ENCODE assay signal across 8 cellular contexts in the genomic region with DNA sequence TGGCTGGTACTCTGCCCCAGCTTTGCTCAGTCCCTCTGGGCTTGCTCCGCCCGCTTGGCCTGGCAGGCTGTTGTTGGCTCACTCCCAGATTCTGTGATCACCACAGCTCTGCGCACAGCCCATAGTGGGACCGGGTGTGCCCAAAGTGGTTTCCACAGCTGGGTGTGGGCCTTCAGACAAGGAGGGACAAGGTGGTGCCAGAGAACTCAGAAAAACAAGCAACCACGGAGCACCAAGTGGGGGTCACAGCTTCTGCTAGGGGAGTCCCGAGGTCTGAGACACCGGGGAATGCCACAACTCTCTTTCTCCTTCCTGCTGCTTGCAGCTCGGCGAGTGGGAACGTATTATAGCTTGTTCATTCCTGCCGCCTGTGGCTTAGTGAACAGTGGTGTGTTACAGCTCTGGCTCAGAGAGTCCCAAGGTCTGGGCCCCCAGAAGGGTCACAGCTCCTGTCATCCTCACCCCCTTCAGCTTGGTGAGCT. TPM values are rescaled to one million over a fixed set of nuclear protein-coding genes. Genes with fewer than 3 reads are reported as not detected.
A peak's percentile ranks its signal among the peaks of the same experiment; 100 is the strongest.
DNase-seq lines count a peak whose midpoint lies in the region; ATAC-seq and TF ChIP-seq lines count a peak whose summit lies in the region.

No MANE protein-coding gene starts in this region.

- H3K27me3 ChIP-seq in HCT116 (ENCODE audit: insufficient read depth, low read length) = no peaks in the 10 kb centered on the region
- H3K27me3 ChIP-seq in mesenchymal stem cell (ENCODE audit: control insufficient read depth in 1 of 2, insufficient read depth in 1 of 2, low read length in 2 of 2) = no peaks in the 10 kb centered on the region

- no peak overlapping the region for H2BK15ac ChIP-seq in mesenchymal stem cell (ENCODE audit: low read depth, poor library complexity, severe bottlenecking)

- no peak overlapping the region for H2AK5ac ChIP-seq in mesenchymal stem cell (ENCODE audit: low read length, severe bottlenecking)

- no peak overlapping the region for H3K4me2 ChIP-seq in HCT116 (ENCODE audit: low read length)
- no peak overlapping the region for H3K4me2 ChIP-seq in mesenchymal stem cell (ENCODE audit: low read length, poor library complexity, severe bottlenecking)

- no peak overlapping the region for H2BK120ac ChIP-seq in mesenchymal stem cell (ENCODE audit: low read depth, low read length)

- ATAC-seq in HCT116 (peak; percentile 44; the same call in 1 of the 2 replicates), activated B cell treated with CpG ODN at 0.5 μM for 24 hours (ENCODE audit: low read depth) (peak; percentile 15)

- TF ChIP-seq CTCF in CD14-positive monocyte (IDR thresholded peaks at IDR 0.05) (no peak), HCT116 (IDR thresholded peaks at IDR 0.05 in 2 of 3, conservative IDR thresholded peaks at IDR 0.05 in 1 of 3; ENCODE audit: borderline replicate concordance in 1 of 3, insufficient read depth in 1 of 3, low read depth in 2 of 3, low read length in 2 of 3) (no peak), activated B cell treated with CpG ODN at 0.5 μM for 24 hours (IDR thresholded peaks at IDR 0.05) (no peak)

- H3K4me1 ChIP-seq in HCT116 (ENCODE audit: control insufficient read depth in 1 of 2, insufficient read depth in 2 of 2, low read length in 2 of 2) (peaks cover 0 to 3% of the 10 kb centered on the region in 2 experiments; a peak in 1 of 4 replicates), mesenchymal stem cell (ENCODE audit: control insufficient read depth, insufficient read depth, low read depth, low read length) (peaks cover 1% of the 10 kb centered on the region)

- TF ChIP-seq POLR2A in HCT116 (IDR thresholded peaks at IDR 0.05; ENCODE audit: borderline replicate concordance, extremely low read depth, insufficient read depth, insufficient read length) = no peak

- DNase-seq in CD14-positive monocyte (ENCODE audit: low spot score) = peak; percentile 85
- no peak for DNase-seq in HCT116 (ENCODE audit: low read depth, low spot score)
- peak; percentile 28 for DNase-seq in activated B cell treated with CpG ODN at 0.5 μM for 24 hours
- no peak for DNase-seq in mesenchymal stem cell
- DNase-seq in AG08396 (ENCODE audit: low spot score) = no peak
- no peak for DNase-seq in NCI-H1694 treated with DMSO at 0.1 percent for 48 hours (lab: John Stamatoyannopoulos, UW)
- DNase-seq in GM19238 (ENCODE audit: insufficient read length, low spot score) = no peak
- DNase-seq in COLO668 (lab: John Stamatoyannopoulos, UW; ENCODE audit: unreplicated experiment) = no peak

- peak overlapping the region; percentile 96 to 100 (median 99) for H3K27ac Mint-ChIP-seq in CD14-positive monocyte
- H3K27ac Mint-ChIP-seq in activated B cell treated with CpG ODN at 0.5 μM for 24 hours = peak overlapping the region; percentile 96

- peaks cover 0 to 6% (median 2%) of the 10 kb centered on the region in 3 donors for H3K27me3 Mint-ChIP-seq in CD14-positive monocyte (ENCODE audit: low read depth in 3 of 3)
- H3K27me3 Mint-ChIP-seq in activated B cell treated with CpG ODN at 0.5 μM for 24 hours = no peaks in the 10 kb centered on the region

- H4K20me1 ChIP-seq in HCT116 (ENCODE audit: insufficient read depth) = no peaks in the 10 kb centered on the region

- no peak overlapping the region for H2BK5ac ChIP-seq in mesenchymal stem cell (ENCODE audit: low read depth, low read length, poor library complexity, severe bottlenecking)

- H3K4me3 Mint-ChIP-seq in CD14-positive monocyte (peak overlapping the region; percentile 51 to 76), activated B cell treated with CpG ODN at 0.5 μM for 24 hours (peak overlapping the region; percentile 37)

- intact Hi-C loops in CD14-positive monocyte (cut with micrococcal nuclease) = no loop called here
- intact Hi-C loops in HCT116 (cut with micrococcal nuclease) = no loop called here
- intact Hi-C loops in activated B cell treated with CpG ODN at 0.5 μM for 24 hours (cut with micrococcal nuclease) = no loop called here

- peaks cover 5 to 8% of the 10 kb centered on the region in 2 donors for H3K36me3 Mint-ChIP-seq in CD14-positive monocyte
- H3K36me3 Mint-ChIP-seq in activated B cell treated with CpG ODN at 0.5 μM for 24 hours (ENCODE audit: low read depth) = no peaks in the 10 kb centered on the region

- H3K79me2 ChIP-seq in HCT116 (ENCODE audit: insufficient read depth, low read length) = no peaks in the 10 kb centered on the region

- no peaks in the 10 kb centered on the region for H3K9me3 ChIP-seq in HCT116 (ENCODE audit: control insufficient read depth in 1 of 2, insufficient read depth in 1 of 2, low read depth in 1 of 2, low read length in 2 of 2)
- H3K9me3 ChIP-seq in mesenchymal stem cell (ENCODE audit: control insufficient read depth, low read length) = no peaks in the 10 kb centered on the region

- H3K27ac ChIP-seq in HCT116 (ENCODE audit: low read depth, low read length) (no peak overlapping the region), mesenchymal stem cell (ENCODE audit: low read length, poor library complexity, severe bottlenecking) (no peak overlapping the region)

- H3K23ac ChIP-seq in mesenchymal stem cell (ENCODE audit: low read length in 2 of 2) = no peak overlapping the region

- H3K14ac ChIP-seq in mesenchymal stem cell (ENCODE audit: low read length in 2 of 2) = peak overlapping the region in 1 of 2 experiments; percentile 7

- H4K91ac ChIP-seq in mesenchymal stem cell (ENCODE audit: low read length) = no peak overlapping the region

- H3K4me3 ChIP-seq in HCT116 (replicated peaks in 1 of 2; ENCODE audit: low read depth in 1 of 2, low read length in 2 of 2) = no peak overlapping the region
- H3K4me3 ChIP-seq in mesenchymal stem cell (ENCODE audit: insufficient read depth in 1 of 2, low read depth in 1 of 2, low read length in 2 of 2) = no peak overlapping the region

- BruUV-seq in HCT116 (replicated peaks; lab: Mats Ljungman, UMichigan) = no TSS peak

- H3K4ac ChIP-seq in mesenchymal stem cell (ENCODE audit: low read depth in 1 of 2, low read length in 2 of 2) = peak overlapping the region in 1 of 2 experiments; percentile 3

- H2BK12ac ChIP-seq in mesenchymal stem cell (ENCODE audit: low read length in 2 of 2) = peak overlapping the region in 1 of 2 experiments; percentile 71

- RAD21 ChIA-PET in HCT116 (lab: Charles Lee; ENCODE audit: low non-redundant PET in 1 of 2, low total read pairs in 2 of 2, uncharacterized antibody in 2 of 2, unreplicated experiment in 2 of 2) = no interaction called here

- POLR2A ChIA-PET in HCT116 (lab: Charles Lee) (no interaction called here), activated B cell treated with CpG ODN at 0.5 μM for 24 hours (lab: Charles Lee) (interaction anchor here (1.7 to 2.8 kb wide), 2 partner anchors 9 to 47 kb away, joined by 8 to 21 read pairs; a partner anchor contains a TSS)

- H3K9ac ChIP-seq in HCT116 (ENCODE audit: low read length) (no peak overlapping the region), mesenchymal stem cell (ENCODE audit: low read length) (peak overlapping the region; percentile 7)

- H2AFZ ChIP-seq in HCT116 (ENCODE audit: low read depth, low read length, poor library complexity, severe bottlenecking) (no peak overlapping the region), mesenchymal stem cell (ENCODE audit: low read depth, low read length) (peak overlapping the region; percentile 58)

- 92% methylated on average over 11 of the region's 11 CpGs for WGBS in mesenchymal stem cell

- no peaks in the 10 kb centered on the region for H3K9me2 ChIP-seq in HCT116 (ENCODE audit: insufficient read depth)

- H3K36me3 ChIP-seq in HCT116 (ENCODE audit: control insufficient read depth in 1 of 2, insufficient read depth in 2 of 2, low read length in 2 of 2) (no peaks in the 10 kb centered on the region), mesenchymal stem cell (ENCODE audit: control insufficient read depth in 1 of 2, insufficient read depth in 2 of 2, low read depth in 1 of 2, low read length in 2 of 2) (no peaks in the 10 kb centered on the region)

- TF ChIP-seq RAD21 in HCT116 (IDR thresholded peaks at IDR 0.05; ENCODE audit: low read depth) = no peak

- no peaks in the 10 kb centered on the region for H3K79me1 ChIP-seq in mesenchymal stem cell (replicated peaks; ENCODE audit: low read length, poor library complexity, severe bottlenecking)

- H3K4me1 Mint-ChIP-seq in CD14-positive monocyte = peaks cover 79% of the 10 kb centered on the region
- H3K4me1 Mint-ChIP-seq in activated B cell treated with CpG ODN at 0.5 μM for 24 hours = peaks cover 66% of the 10 kb centered on the region

- H4K8ac ChIP-seq in mesenchymal stem cell (ENCODE audit: low read length) = peak overlapping the region; percentile 12

- peaks cover 0 to 2% (median 0%) of the 10 kb centered on the region in 7 donors for H3K9me3 Mint-ChIP-seq in CD14-positive monocyte
- H3K9me3 Mint-ChIP-seq in activated B cell treated with CpG ODN at 0.5 μM for 24 hours = no peaks in the 10 kb centered on the region

- H3K18ac ChIP-seq in mesenchymal stem cell (ENCODE audit: low read depth in 1 of 2, low read length in 2 of 2) = peak overlapping the region in 1 of 2 experiments; percentile 73

- CTCF ChIA-PET in HCT116 (lab: Charles Lee) = no interaction called here
- CTCF ChIA-PET in activated B cell treated with CpG ODN at 0.5 μM for 24 hours (lab: Charles Lee) = interaction anchor here (1.3 kb wide), 1 partner anchor 10 kb away, joined by 8 read pairs; a partner anchor contains a TSS

TF ChIP-seq in HCT116, 20 proteins besides CTCF, POLR2A, EP300 and RAD21 (continues in another document):
- TF ChIP-seq TCF7L2 (IDR thresholded peaks at IDR 0.05; ENCODE audit: borderline replicate concordance, extremely low read depth, insufficient read depth, insufficient read length) = no peak
- no peak for TF ChIP-seq EZH2 (IDR thresholded peaks at IDR 0.05)
- no peak for TF ChIP-seq POLR2AphosphoS5 (IDR thresholded peaks at IDR 0.05; ENCODE audit: low read depth, low read length)

RNA-seq across cellular contexts. Expression of a gene that starts 9.1 kb away (rescaled TPM):
- polyA plus RNA-seq in CD14-positive monocyte = 100 to 1,000 TPM; 131 to 132 TPM
- 0.22 TPM for total RNA-seq in HCT116 (2021; ENCODE audit: unreplicated experiment)
- 0.05 TPM in 1 of 2 replicates, not detected in the other for polyA plus RNA-seq in HCT116 (2012)
- total RNA-seq in activated B cell treated with CpG ODN at 0.5 μM for 24 hours = 43.8 and 48.0 TPM in 2 replicates
- polyA plus RNA-seq in mesenchymal stem cell (2013, experiment 1 of 2) = 4.1 TPM
- polyA plus RNA-seq in mesenchymal stem cell (2013, experiment 2 of 2) = 4.0 TPM

Comparison
In these comparisons a context has a peak if more than half of its experiments do, and no peak if none do; other contexts are left out.
1. DNase-seq: peak in CD14-positive monocyte (single experiment) and activated B cell treated with CpG ODN at 0.5 μM for 24 hours (single experiment); none in HCT116 (single experiment), mesenchymal stem cell (single experiment), AG08396 (single experiment), NCI-H1694 treated with DMSO at 0.1 percent for 48 hours (single experiment), GM19238 (single experiment) and COLO668 (single experiment).
2. RNA of a gene that starts 9.1 kb away (total RNA-seq): 43.8 to 48.0 TPM in activated B cell treated with CpG ODN at 0.5 μM for 24 hours; 0.22 TPM in HCT116 (single experiment); every median in the first group is over 10 times any median in the second.